11 cellular contexts compared by ENCODE assay signal in the genomic region with DNA sequence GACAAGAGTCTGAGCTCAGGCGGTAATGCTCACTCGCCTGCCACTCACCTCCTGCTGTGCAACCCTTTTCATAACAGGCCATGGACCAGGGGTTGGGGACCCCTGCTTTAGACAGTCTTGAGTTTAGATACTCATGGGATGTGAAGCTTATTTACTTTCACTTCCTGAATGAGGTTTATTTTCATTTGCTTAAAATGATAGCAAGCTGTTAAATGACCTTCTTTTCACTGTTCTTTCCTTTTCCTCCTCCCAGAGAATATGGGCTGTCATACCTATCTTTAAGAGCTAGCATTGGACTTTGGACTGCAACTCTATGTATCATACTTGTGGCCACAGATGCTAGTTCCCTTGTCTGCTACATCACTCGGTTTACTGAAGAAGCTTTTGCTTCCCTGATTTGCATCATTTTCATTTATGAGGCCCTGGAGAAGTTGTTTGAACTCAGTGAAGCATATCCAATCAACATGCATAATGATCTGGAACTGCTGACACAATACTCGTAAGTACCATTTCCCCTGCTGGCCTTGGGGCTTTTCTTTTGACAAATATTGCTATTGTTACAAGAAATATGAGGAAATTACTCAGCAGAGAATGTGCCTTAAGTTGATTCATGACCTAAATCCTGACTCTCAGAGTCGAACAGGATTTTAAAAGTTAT.
DNase-seq lines count a peak whose midpoint lies in the region; ATAC-seq and TF ChIP-seq lines count a peak whose summit lies in the region.
"Had no signal": no experiment of that assay in that cellular context is flagged by ENCODE, and none has a peak within 500 bp of the region (broad histone marks: within the 10 kb centered on the region; RNA-seq: fewer than 3 reads in every experiment).

No MANE protein-coding gene starts in this region.

- peaks cover 10% of the 10 kb centered on the region for H3K27me3 Mint-ChIP-seq in activated T-helper 2 cell treated with anti-CD3 and anti-CD28 coated beads, Interferon-gamma antibody, Interleukin-2, Interleukin-4, amounts not matched to agents 10 μg/mL and 5 μg/mL and 100 μg/mL, durations not matched to agents 14 hours and 24 hours and 36 hours (ENCODE audit: low read depth)
- peaks cover 1% of the 10 kb centered on the region for H3K27me3 Mint-ChIP-seq in GM23338 (ENCODE audit: insufficient read depth, low read depth, poor library complexity)

- H3K4me2 ChIP-seq in PC-3 (ENCODE audit: low read length) (peak overlapping the region; percentile 37), GM23338 (no peak overlapping the region)
- H3K4me2 ChIP-seq: KMS-11 had no signal

- H3K4me3 ChIP-seq in PC-3 (ENCODE audit: low read length) (no peak overlapping the region), kidney epithelial cell (ENCODE audit: low read depth, low read length) (no peak overlapping the region), GM23338 (no peak overlapping the region)
- H3K4me3 ChIP-seq: heart right ventricle, thoracic aorta had no signal

- intact Hi-C loops in PC-3 (cut with micrococcal nuclease) = no loop called here
- intact Hi-C loops in activated T-helper 2 cell treated with anti-CD3 and anti-CD28 coated beads, Interferon-gamma antibody, Interleukin-2, Interleukin-4, amounts not matched to agents 10 μg/mL and 5 μg/mL and 100 μg/mL, durations not matched to agents 14 hours and 24 hours and 36 hours (cut with micrococcal nuclease) = no loop called here

- H3K27ac Mint-ChIP-seq in activated T-helper 2 cell treated with anti-CD3 and anti-CD28 coated beads, Interferon-gamma antibody, Interleukin-2, Interleukin-4, amounts not matched to agents 10 μg/mL and 5 μg/mL and 100 μg/mL, durations not matched to agents 14 hours and 24 hours and 36 hours = no peak overlapping the region
- H3K27ac Mint-ChIP-seq in GM23338 = no peak overlapping the region

- H3K9me3 ChIP-seq in PC-3 (ENCODE audit: low read length) = no peaks in the 10 kb centered on the region
- H3K9me3 ChIP-seq: heart right ventricle, thoracic aorta had no signal

- no peaks in the 10 kb centered on the region for H4K20me1 ChIP-seq in PC-3 (ENCODE audit: low read length)
- H4K20me1 ChIP-seq in GM23338 (replicated peaks; ENCODE audit: insufficient read depth) = no peaks in the 10 kb centered on the region

- H3F3A ChIP-seq in PC-3 (ENCODE audit: low read length, unreplicated experiment) = no peaks in the 10 kb centered on the region
- no peaks in the 10 kb centered on the region for H3F3A ChIP-seq in GM23338 (replicated peaks; ENCODE audit: low read depth)

- POLR2A ChIA-PET in PC-3 (lab: Charles Lee; ENCODE audit: unreplicated experiment) = no interaction called here

- peaks cover 6% of the 10 kb centered on the region for H3K4me1 Mint-ChIP-seq in activated T-helper 2 cell treated with anti-CD3 and anti-CD28 coated beads, Interferon-gamma antibody, Interleukin-2, Interleukin-4, amounts not matched to agents 10 μg/mL and 5 μg/mL and 100 μg/mL, durations not matched to agents 14 hours and 24 hours and 36 hours (ENCODE audit: low read depth)
- H3K4me1 Mint-ChIP-seq in GM23338 = no peaks in the 10 kb centered on the region

- peak; percentile 84 for ATAC-seq in GM19395 (IDR thresholded peaks at IDR 0.05; ENCODE audit: unreplicated experiment)
- peak; percentile 84 for ATAC-seq in HG03378 (IDR thresholded peaks at IDR 0.05; ENCODE audit: unreplicated experiment)
- ATAC-seq in PC-3 = peak; percentile 88
- ATAC-seq in GM23338 = no peak

- H3K4me3 Mint-ChIP-seq in activated T-helper 2 cell treated with anti-CD3 and anti-CD28 coated beads, Interferon-gamma antibody, Interleukin-2, Interleukin-4, amounts not matched to agents 10 μg/mL and 5 μg/mL and 100 μg/mL, durations not matched to agents 14 hours and 24 hours and 36 hours (ENCODE audit: low read depth) = no peak overlapping the region
- H3K4me3 Mint-ChIP-seq in GM23338 = no peak overlapping the region

- no TSS peak for BruUV-seq in PC-3 (replicated peaks; lab: Mats Ljungman, UMichigan)

- no peaks in the 10 kb centered on the region for H3K9me2 ChIP-seq in PC-3 (replicated peaks; ENCODE audit: low read length)
- 0 out of 2 replicates have a peak, but pooled peaks cover 3% of the 10 kb centered on the region for H3K9me2 ChIP-seq in GM23338 (ENCODE audit: insufficient read depth)

- peak overlapping the region; percentile 53 for H3K27ac ChIP-seq in PC-3 (ENCODE audit: low read length)
- H3K27ac ChIP-seq in GM23338 (ENCODE audit: low read depth) = no peak overlapping the region
- H3K27ac ChIP-seq: KMS-11, thoracic aorta had no signal

- CTCF ChIA-PET in PC-3 (lab: Charles Lee) = interaction anchor here (0.6 kb wide), 1 partner anchor 335 kb away, joined by 5 read pairs; no protein-coding TSS in a partner anchor

- no peaks in the 10 kb centered on the region for H3K36me3 Mint-ChIP-seq in activated T-helper 2 cell treated with anti-CD3 and anti-CD28 coated beads, Interferon-gamma antibody, Interleukin-2, Interleukin-4, amounts not matched to agents 10 μg/mL and 5 μg/mL and 100 μg/mL, durations not matched to agents 14 hours and 24 hours and 36 hours (ENCODE audit: low read depth)
- no peaks in the 10 kb centered on the region for H3K36me3 Mint-ChIP-seq in GM23338 (ENCODE audit: low read depth)

- H3K27me3 ChIP-seq in PC-3 (ENCODE audit: low read length) (no peaks in the 10 kb centered on the region), kidney epithelial cell (ENCODE audit: control insufficient read depth, insufficient read depth, low read length) (no peaks in the 10 kb centered on the region), GM23338 (ENCODE audit: insufficient read depth) (no peaks in the 10 kb centered on the region)

- H2AFZ ChIP-seq in PC-3 (ENCODE audit: low read length) (no peak overlapping the region), GM23338 (no peak overlapping the region)

- no peak overlapping the region for H3K9ac ChIP-seq in PC-3 (ENCODE audit: low read length)
- H3K9ac ChIP-seq: KMS-11 had no signal

- H3K4me1 ChIP-seq in PC-3 (ENCODE audit: insufficient read depth, low read length) = peaks cover 14% of the 10 kb centered on the region
- H3K4me1 ChIP-seq in GM23338 (ENCODE audit: insufficient read depth) = no peaks in the 10 kb centered on the region
- H3K4me1 ChIP-seq: heart right ventricle had no signal

- H3K36me3 ChIP-seq in PC-3 (ENCODE audit: low read depth, low read length) (no peaks in the 10 kb centered on the region), kidney epithelial cell (ENCODE audit: control insufficient read depth, insufficient read depth, low read length) (no peaks in the 10 kb centered on the region), GM23338 (ENCODE audit: insufficient read depth) (no peaks in the 10 kb centered on the region)
- H3K36me3 ChIP-seq: heart right ventricle, thoracic aorta had no signal

- peak; percentile 98 for DNase-seq in DMS53 treated with DMSO at 0.1 percent for 48 hours (lab: John Stamatoyannopoulos, UW; ENCODE audit: unreplicated experiment)
- DNase-seq in PC-3 = peak; percentile 81
- DNase-seq in kidney epithelial cell (ENCODE audit: low read depth) = peak; percentile 59
- no peak for DNase-seq in activated T-helper 2 cell treated with anti-CD3 and anti-CD28 coated beads, Interferon-gamma antibody, Interleukin-2, Interleukin-4, amounts not matched to agents 10 μg/mL and 5 μg/mL and 100 μg/mL, durations not matched to agents 14 hours and 24 hours and 36 hours (ENCODE audit: low spot score)
- no peak for DNase-seq in stimulated activated CD4-positive, alpha-beta T cell treated with anti-CD3 and anti-CD28 coated beads, Interleukin-4, amount 100 ng/mL, for 4 hours
- no peak for DNase-seq in GM23338 (ENCODE audit: low spot score)
- DNase-seq: heart right ventricle had no signal

- H3K79me2 ChIP-seq in PC-3 (ENCODE audit: low read length) (no peaks in the 10 kb centered on the region), GM23338 (replicated peaks; ENCODE audit: insufficient read depth) (no peaks in the 10 kb centered on the region)

- no peaks in the 10 kb centered on the region for H3K9me3 Mint-ChIP-seq in activated T-helper 2 cell treated with anti-CD3 and anti-CD28 coated beads, Interferon-gamma antibody, Interleukin-2, Interleukin-4, amounts not matched to agents 10 μg/mL and 5 μg/mL and 100 μg/mL, durations not matched to agents 14 hours and 24 hours and 36 hours
- no peaks in the 10 kb centered on the region for H3K9me3 Mint-ChIP-seq in GM23338

- no peak for TF ChIP-seq CTCF in PC-3 (conservative IDR thresholded peaks at IDR 0.05; ENCODE audit: low read depth, low read length)
- TF ChIP-seq CTCF in kidney epithelial cell (IDR thresholded peaks at IDR 0.05; ENCODE audit: insufficient read depth, low read length, poor library complexity, severe bottlenecking) = no peak
- TF ChIP-seq CTCF in GM23338 (conservative IDR thresholded peaks at IDR 0.05; ENCODE audit: low read depth in 2 of 2) = no peak

TF ChIP-seq in GM23338, 12 proteins besides CTCF, POLR2A, EP300 and RAD21 (continues in another document):
- TF ChIP-seq, protein P1, sequence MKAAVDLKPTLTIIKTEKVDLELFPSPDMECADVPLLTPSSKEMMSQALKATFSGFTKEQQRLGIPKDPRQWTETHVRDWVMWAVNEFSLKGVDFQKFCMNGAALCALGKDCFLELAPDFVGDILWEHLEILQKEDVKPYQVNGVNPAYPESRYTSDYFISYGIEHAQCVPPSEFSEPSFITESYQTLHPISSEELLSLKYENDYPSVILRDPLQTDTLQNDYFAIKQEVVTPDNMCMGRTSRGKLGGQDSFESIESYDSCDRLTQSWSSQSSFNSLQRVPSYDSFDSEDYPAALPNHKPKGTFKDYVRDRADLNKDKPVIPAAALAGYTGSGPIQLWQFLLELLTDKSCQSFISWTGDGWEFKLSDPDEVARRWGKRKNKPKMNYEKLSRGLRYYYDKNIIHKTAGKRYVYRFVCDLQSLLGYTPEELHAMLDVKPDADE (IDR thresholded peaks at IDR 0.05) = no peak
- TF ChIP-seq STAT1 (IDR thresholded peaks at IDR 0.05; ENCODE audit: unreplicated experiment) (no peak), CREB1 (CRISPR knock-in tag; IDR thresholded peaks at IDR 0.05; ENCODE audit: low read depth) (no peak), EZH2phosphoT487 (IDR thresholded peaks at IDR 0.05; ENCODE audit: unreplicated experiment) (no peak), EZH2 (IDR thresholded peaks at IDR 0.05; ENCODE audit: low read depth, unreplicated experiment) (no peak), POLR2AphosphoS5 (IDR thresholded peaks at IDR 0.05; ENCODE audit: low read depth) (no peak), ZNF331 (CRISPR knock-in tag; IDR thresholded peaks at IDR 0.05; ENCODE audit: low read depth) (no peak), JUNB (IDR thresholded peaks at IDR 0.05; ENCODE audit: unreplicated experiment) (no peak), ZNF114 (CRISPR knock-in tag; IDR thresholded peaks at IDR 0.05) (no peak), NANOG (IDR thresholded peaks at IDR 0.05; ENCODE audit: borderline replicate concordance) (no peak)

Comparison
In these comparisons a context has a peak if more than half of its experiments do, and no peak if none do; other contexts are left out.
1. DNase-seq: peak in DMS53 treated with DMSO at 0.1 percent for 48 hours (single experiment), PC-3 (single experiment) and kidney epithelial cell (single experiment); none in activated T-helper 2 cell treated with anti-CD3 and anti-CD28 coated beads, Interferon-gamma antibody, Interleukin-2, Interleukin-4, amounts not matched to agents 10 μg/mL and 5 μg/mL and 100 μg/mL, durations not matched to agents 14 hours and 24 hours and 36 hours (single experiment), stimulated activated CD4-positive, alpha-beta T cell treated with anti-CD3 and anti-CD28 coated beads, Interleukin-4, amount 100 ng/mL, for 4 hours (0 of 2) and GM23338 (single experiment).